16 cellular contexts compared by ENCODE assay signal in genomic region chr5:83071286-83071685, GRCh38. TPM values are rescaled to one million over a fixed set of nuclear protein-coding genes. Genes with fewer than 3 reads are reported as not detected.
"Had no signal": no experiment of that assay in that cellular context is flagged by ENCODE, and none has a peak within 500 bp of the region (broad histone marks: within the 10 kb centered on the region; RNA-seq: fewer than 3 reads in every experiment).

No MANE protein-coding gene starts in this region.

- H3K27ac ChIP-seq: ascending aorta, epithelial cell of prostate, ovary, sigmoid colon, thyroid gland had no signal

- H3K9me3 ChIP-seq: ascending aorta, ovary, sigmoid colon, thyroid gland had no signal

- H3K9me3 Mint-ChIP-seq: activated CD4-positive, alpha-beta T cell treated with anti-CD3 and anti-CD28 coated beads, Interleukin-2, amount 10 ng/mL, durations not matched to agents 7 days and 5 days; activated naive CD4-positive, alpha-beta T cell treated with anti-CD3 and anti-CD28 coated beads for 36 hours; activated naive CD8-positive, alpha-beta T cell treated with anti-CD3 and anti-CD28 coated beads, Interleukin-2, amount 50 U/mL, for 24 hours; activated T-helper 2 cell treated with anti-CD3 and anti-CD28 coated beads, Interferon-gamma antibody, Interleukin-2, Interleukin-4, amounts not matched to agents 10 μg/mL and 5 μg/mL and 100 μg/mL, durations not matched to agents 14 hours and 24 hours and 36 hours; dendritic cell treated with granulocyte-macrophage colony-stimulating factor and Interleukin-4, amounts not matched to agents 40 ng/mL and 50 ng/mL, for 4 days had no signal

- H3K27ac Mint-ChIP-seq: activated CD4-positive, alpha-beta T cell treated with anti-CD3 and anti-CD28 coated beads, Interleukin-2, amount 10 ng/mL, durations not matched to agents 7 days and 5 days; activated naive CD4-positive, alpha-beta T cell treated with anti-CD3 and anti-CD28 coated beads for 36 hours; dendritic cell treated with granulocyte-macrophage colony-stimulating factor and Interleukin-4, amounts not matched to agents 40 ng/mL and 50 ng/mL, for 4 days had no signal

- DNase-seq: activated CD4-positive, alpha-beta T cell treated with anti-CD3 and anti-CD28 coated beads, Interleukin-2, amount 10 ng/mL, durations not matched to agents 7 days and 5 days; activated naive CD4-positive, alpha-beta T cell treated with anti-CD3 and anti-CD28 coated beads for 36 hours; activated naive CD8-positive, alpha-beta T cell treated with anti-CD3 and anti-CD28 coated beads, Interleukin-2, amount 50 U/mL, for 24 hours; foreskin melanocyte; islet precursor cell; ovary; sigmoid colon; stimulated activated CD4-positive, alpha-beta T cell treated with anti-CD3 and anti-CD28 coated beads, Interleukin-12 subunit alpha, Interleukin-12 subunit beta, amount 100 ng/mL, for 4 hours; stimulated activated CD4-positive, alpha-beta T cell treated with anti-CD3 and anti-CD28 coated beads, Interleukin-2, amount 100 ng/mL, for 24 hours; T-helper 2 cell; thyroid gland had no signal

- H3K4me3 ChIP-seq: ascending aorta, ovary, sigmoid colon, thyroid gland had no signal

- H3K27me3 ChIP-seq: ascending aorta, ovary, sigmoid colon, thyroid gland had no signal

- FAIRE-seq: bronchial epithelial cell had no signal

- H3K36me3 ChIP-seq: ascending aorta, ovary, sigmoid colon, thyroid gland had no signal

- H3K4me3 Mint-ChIP-seq: activated CD4-positive, alpha-beta T cell treated with anti-CD3 and anti-CD28 coated beads, Interleukin-2, amount 10 ng/mL, durations not matched to agents 7 days and 5 days; activated naive CD4-positive, alpha-beta T cell treated with anti-CD3 and anti-CD28 coated beads for 36 hours; dendritic cell treated with granulocyte-macrophage colony-stimulating factor and Interleukin-4, amounts not matched to agents 40 ng/mL and 50 ng/mL, for 4 days had no signal

RNA-seq across cellular contexts. Expression of gene XRCC4, which starts 6.1 kb away (rescaled TPM):
- total RNA-seq: ascending aorta had no signal
